10 cellular contexts compared by ENCODE assay signal in genomic region chr22:25898707-25899365, GRCh38.
DNase-seq lines count a peak whose midpoint lies in the region; TF ChIP-seq lines count a peak whose summit lies in the region.
"Had no signal": no experiment of that assay in that cellular context is flagged by ENCODE, and none has a peak within 500 bp of the region (broad histone marks: within the 10 kb centered on the region; RNA-seq: fewer than 3 reads in every experiment).

No MANE protein-coding gene starts in this region.

- H3K27ac ChIP-seq in HEK293 (ENCODE audit: extremely low read depth, low read depth, low read length) (no peak overlapping the region), mesendoderm (ENCODE audit: low read depth, low read length) (no peak overlapping the region)
- H3K27ac ChIP-seq: gastroesophageal sphincter, suprapubic skin had no signal

- H3K36me3 ChIP-seq in HEK293 (ENCODE audit: control insufficient read depth in 2 of 2, insufficient read depth in 1 of 2, low read length in 2 of 2) (no peaks in the 10 kb centered on the region), mesendoderm (ENCODE audit: control insufficient read depth, insufficient read depth, low read length) (no peaks in the 10 kb centered on the region)
- H3K36me3 ChIP-seq: gastroesophageal sphincter, suprapubic skin had no signal

- DNase-seq in ELF-1 (ENCODE audit: low read depth, low spot score) (peak; percentile 11), RPMI7951 (ENCODE audit: low read depth) (peak; percentile 15), mesendoderm (peak; percentile 66), GM03348 (ENCODE audit: low spot score) (no peak), DMS153 (lab: John Stamatoyannopoulos, UW) (no peak), T1000 (lab: John Stamatoyannopoulos, UW) (no peak)
- DNase-seq: stimulated activated CD4-positive, alpha-beta T cell treated with anti-CD3 and anti-CD28 coated beads, Interleukin-15, amount 100 ng/mL, for 24 hours had no signal

- no peak overlapping the region for H4K8ac ChIP-seq in mesendoderm (ENCODE audit: low read depth, low read length)

- no peaks in the 10 kb centered on the region for H3K27me3 ChIP-seq in mesendoderm (ENCODE audit: insufficient read depth, low read length, poor library complexity)

- no CpG with 5 or more reads among the region's 11 CpGs for WGBS in mesendoderm (ENCODE audit: extremely low coverage, insufficient coverage, low lambda C conversion rate)

- H3K4me3 ChIP-seq in HEK293 (ENCODE audit: low read depth, low read length) (no peak overlapping the region), mesendoderm (ENCODE audit: low read length) (no peak overlapping the region)
- H3K4me3 ChIP-seq: gastroesophageal sphincter, suprapubic skin had no signal

- no peak overlapping the region for H2BK15ac ChIP-seq in mesendoderm (replicated peaks; ENCODE audit: low read depth)

- POLR2A ChIA-PET in HEK293 (lab: Yijun Ruan, JAX) = no interaction called here

- no peak overlapping the region for H2BK120ac ChIP-seq in mesendoderm (ENCODE audit: low read depth, low read length)

- no peak overlapping the region for H2AK5ac ChIP-seq in mesendoderm (ENCODE audit: low read length)

- no peak overlapping the region for H2BK5ac ChIP-seq in mesendoderm (ENCODE audit: low read length)

- H3K79me2 ChIP-seq in mesendoderm (ENCODE audit: control insufficient read depth, insufficient read depth, low read length) = no peaks in the 10 kb centered on the region

- no peak overlapping the region for H3K4ac ChIP-seq in mesendoderm (ENCODE audit: low read depth, low read length)

- CTCF ChIA-PET in HEK293 (lab: Yijun Ruan, JAX) = interaction anchor here (0.6 to 2.4 kb wide), 5 partner anchors 12 to 468 kb away, joined by 3 to 14 read pairs (median 3); no protein-coding TSS in a partner anchor

- H3K4me1 ChIP-seq in HEK293 (ENCODE audit: control insufficient read depth, insufficient read depth, low read length) (no peaks in the 10 kb centered on the region), mesendoderm (ENCODE audit: control insufficient read depth, low read depth, low read length) (no peaks in the 10 kb centered on the region)
- H3K4me1 ChIP-seq: gastroesophageal sphincter, suprapubic skin had no signal

- no peak overlapping the region for H3K9ac ChIP-seq in mesendoderm (ENCODE audit: low read length)

- no peak overlapping the region for H3K23ac ChIP-seq in mesendoderm (ENCODE audit: low read length)

- no peak overlapping the region for H3K4me2 ChIP-seq in mesendoderm (ENCODE audit: low read length)

- H4K5ac ChIP-seq in mesendoderm (ENCODE audit: low read length) = no peak overlapping the region

- H3K18ac ChIP-seq in mesendoderm (ENCODE audit: low read length) = no peak overlapping the region

- H3K9me3 ChIP-seq in HEK293 (ENCODE audit: control insufficient read depth, insufficient read depth, low read depth, low read length) = no peaks in the 10 kb centered on the region
- H3K9me3 ChIP-seq: suprapubic skin had no signal

- no peak for TF ChIP-seq CTCF in HEK293 (tag by site-specific recombination; IDR thresholded peaks at IDR 0.05)

- H3K79me1 ChIP-seq in mesendoderm (ENCODE audit: low read length) = no peaks in the 10 kb centered on the region

- H3K56ac ChIP-seq in mesendoderm (ENCODE audit: low read length) = no peak overlapping the region

TF ChIP-seq in HEK293, 187 proteins besides CTCF, POLR2A, EP300 and RAD21:
- TF ChIP-seq ZNF654 (tag by site-specific recombination; IDR thresholded peaks at IDR 0.05; ENCODE audit: low read depth) (peak; percentile 10; the same call in 1 of the 2 replicates), ZNF404 (tag by site-specific recombination; IDR thresholded peaks at IDR 0.05) (no peak), ZBTB49 (tag by site-specific recombination; IDR thresholded peaks at IDR 0.05; ENCODE audit: low read depth) (no peak)

Comparison
In these comparisons a context has a peak if more than half of its experiments do, and no peak if none do; other contexts are left out.
1. DNase-seq: peak in ELF-1 (single experiment), RPMI7951 (single experiment) and mesendoderm (single experiment); none in GM03348 (single experiment), DMS153 (single experiment) and T1000 (single experiment).